15 cellular contexts compared by ENCODE assay signal in genomic region chr16:80174416-80174815, GRCh38.
DNase-seq lines count a peak whose midpoint lies in the region; ATAC-seq, FAIRE-seq and TF ChIP-seq lines count a peak whose summit lies in the region.
"Had no signal": no experiment of that assay in that cellular context is flagged by ENCODE, and none has a peak within 500 bp of the region (broad histone marks: within the 10 kb centered on the region; RNA-seq: fewer than 3 reads in every experiment).

No MANE protein-coding gene starts in this region.

- no peaks in the 10 kb centered on the region for H3K9me3 ChIP-seq in breast epithelium
- H3K9me3 ChIP-seq in astrocyte (ENCODE audit: insufficient read depth, low read depth, low read length), result no peaks in the 10 kb centered on the region
- no peaks in the 10 kb centered on the region for H3K9me3 ChIP-seq in aorta (ENCODE audit: control insufficient read depth, low read length)
- H3K9me3 ChIP-seq: spleen, transverse colon had no signal

- no peak overlapping the region for H3K27ac ChIP-seq in breast epithelium
- H3K27ac ChIP-seq in astrocyte (ENCODE audit: low read depth, low read length), result peak overlapping the region; percentile 68
- no peak overlapping the region for H3K27ac ChIP-seq in aorta (ENCODE audit: low read depth in 1 of 2, low read length in 2 of 2)
- H3K27ac ChIP-seq: cardiac muscle cell, spleen, transverse colon had no signal

- peak overlapping the region; percentile 19 for H2AFZ ChIP-seq in astrocyte (ENCODE audit: low read depth, low read length)

- TF ChIP-seq CTCF in MCF 10A (IDR thresholded peaks at IDR 0.05; ENCODE audit: unreplicated experiment) (no peak), breast epithelium (IDR thresholded peaks at IDR 0.05) (no peak), astrocyte (IDR thresholded peaks at IDR 0.05; ENCODE audit: insufficient read depth, low read depth, low read length) (no peak)

- no peak for TF ChIP-seq POLR2A in breast epithelium (IDR thresholded peaks at IDR 0.05)

- POLR2A ChIA-PET in MCF 10A (lab: Yijun Ruan, JAX), result interaction anchor here (0.5 to 0.7 kb wide), 2 partner anchors 25 to 172 kb away, joined by 3 read pairs; no protein-coding TSS in a partner anchor

- no peaks in the 10 kb centered on the region for H3K27me3 ChIP-seq in breast epithelium
- no peaks in the 10 kb centered on the region for H3K27me3 ChIP-seq in astrocyte (ENCODE audit: insufficient read depth, low read length)
- no peaks in the 10 kb centered on the region for H3K27me3 ChIP-seq in aorta (ENCODE audit: control insufficient read depth in 1 of 2, insufficient read depth in 2 of 2, low read length in 1 of 2)
- H3K27me3 ChIP-seq: transverse colon had no signal

- H3K4me1 Mint-ChIP-seq in MCF 10A (ENCODE audit: insufficient read depth, unreplicated experiment) (peaks cover 24% of the 10 kb centered on the region), astrocyte (ENCODE audit: low read depth, unreplicated experiment) (peaks cover 21% of the 10 kb centered on the region)

- no peaks in the 10 kb centered on the region for H4K20me1 ChIP-seq in astrocyte (ENCODE audit: insufficient read depth, low read length)

- BruUV-seq in MCF 10A (replicated peaks; lab: Mats Ljungman, UMichigan), result no TSS peak

- no peaks in the 10 kb centered on the region for H3K9me3 Mint-ChIP-seq in MCF 10A (ENCODE audit: unreplicated experiment)
- peaks cover 2% of the 10 kb centered on the region for H3K9me3 Mint-ChIP-seq in astrocyte (ENCODE audit: unreplicated experiment)

- peak overlapping the region; percentile 57 for H3K9ac ChIP-seq in astrocyte (ENCODE audit: low read length)

- H3K36me3 Mint-ChIP-seq in MCF 10A (ENCODE audit: insufficient read depth, unreplicated experiment) (no peaks in the 10 kb centered on the region), astrocyte (ENCODE audit: low read depth, unreplicated experiment) (no peaks in the 10 kb centered on the region)

- no peak overlapping the region for H3K4me3 ChIP-seq in breast epithelium
- H3K4me3 ChIP-seq in astrocyte (ENCODE audit: insufficient read depth, low read depth, low read length), result no peak overlapping the region
- no peak overlapping the region for H3K4me3 ChIP-seq in aorta (ENCODE audit: low read length in 2 of 2)
- H3K4me3 ChIP-seq: cardiac muscle cell, spleen, transverse colon had no signal

- peak overlapping the region; percentile 26 for H3K4me3 Mint-ChIP-seq in MCF 10A (ENCODE audit: unreplicated experiment)
- peak overlapping the region; percentile 60 for H3K4me3 Mint-ChIP-seq in astrocyte (ENCODE audit: unreplicated experiment)

- DNase-seq in MCF 10A (ENCODE audit: unreplicated experiment) (peak; percentile 58), breast epithelium (ENCODE audit: low spot score in 2 of 2) (no peak), astrocyte (ENCODE audit: low read depth) (peak; percentile 89), glomerular visceral epithelial cell (ENCODE audit: extremely low spot score) (peak; percentile 64), head of caudate nucleus (no peak), aorta (no peak), NCI-H146 treated with DMSO at 0.1 percent for 48 hours (lab: John Stamatoyannopoulos, UW; ENCODE audit: unreplicated experiment) (no peak)
- DNase-seq: GDM1, left cardiac atrium, NCI-H524 treated with DMSO at 0.1 percent for 48 hours, SHP77, spleen, transverse colon had no signal

- H3K27ac Mint-ChIP-seq in MCF 10A (ENCODE audit: low read depth, unreplicated experiment) (peak overlapping the region; percentile 95), astrocyte (ENCODE audit: unreplicated experiment) (peak overlapping the region; percentile 98)

- no peak for ATAC-seq in aorta (ENCODE audit: low FRiP score)
- no peak for ATAC-seq in HG03045 (IDR thresholded peaks at IDR 0.05; ENCODE audit: unreplicated experiment)

- CTCF ChIA-PET in MCF 10A (lab: Yijun Ruan, JAX), result no interaction called here

- H3K27me3 Mint-ChIP-seq in MCF 10A (ENCODE audit: insufficient read depth, unreplicated experiment), result no peaks in the 10 kb centered on the region
- no peaks in the 10 kb centered on the region for H3K27me3 Mint-ChIP-seq in astrocyte (ENCODE audit: low read depth, unreplicated experiment)

- WGBS in aorta, 2 donors, result 41 to 59% methylated on average over 2 of the region's 2 CpGs

- no peaks in the 10 kb centered on the region for H3K79me2 ChIP-seq in astrocyte (ENCODE audit: insufficient read depth, low read length)

- intact Hi-C loops in MCF 10A (cut with micrococcal nuclease), result loop anchor here (1.0 kb wide), 1 partner anchor 24 kb away; no protein-coding TSS in a partner anchor
- intact Hi-C loops in breast epithelium (cut with DNase I; ENCODE audit: low total_unique reads), result no loop called here
- intact Hi-C loops in head of caudate nucleus (cut with DNase I), result no loop called here
- intact Hi-C loops in aorta (cut with DNase I), result no loop called here

- peak overlapping the region; percentile 20 for H3K4me2 ChIP-seq in astrocyte (ENCODE audit: low read length)

- H3K36me3 ChIP-seq in breast epithelium (no peaks in the 10 kb centered on the region), astrocyte (ENCODE audit: insufficient read depth, low read length) (no peaks in the 10 kb centered on the region), aorta (ENCODE audit: control insufficient read depth in 1 of 2, insufficient read depth in 2 of 2, low read length in 1 of 2) (no peaks in the 10 kb centered on the region)
- H3K36me3 ChIP-seq: cardiac muscle cell, spleen, transverse colon had no signal

- H3K4me1 ChIP-seq in breast epithelium (no peaks in the 10 kb centered on the region), astrocyte (ENCODE audit: insufficient read depth, low read length) (peaks cover 24% of the 10 kb centered on the region), aorta (ENCODE audit: control insufficient read depth in 1 of 2, insufficient read depth in 2 of 2, low read length in 2 of 2) (no peaks in the 10 kb centered on the region)
- H3K4me1 ChIP-seq: spleen, transverse colon had no signal

- FAIRE-seq in astrocyte (lab: Jason Lieb, UNC), result peak; percentile 94

Comparison
In these comparisons a context has a peak if more than half of its experiments do, and no peak if none do; other contexts are left out.
1. DNase-seq: peak in MCF 10A (single experiment), astrocyte (single experiment) and glomerular visceral epithelial cell (single experiment); none in breast epithelium (0 of 2), head of caudate nucleus (0 of 42), aorta (0 of 2) and NCI-H146 treated with DMSO at 0.1 percent for 48 hours (single experiment).